20 cellular contexts compared by ENCODE assay signal in the genomic region with DNA sequence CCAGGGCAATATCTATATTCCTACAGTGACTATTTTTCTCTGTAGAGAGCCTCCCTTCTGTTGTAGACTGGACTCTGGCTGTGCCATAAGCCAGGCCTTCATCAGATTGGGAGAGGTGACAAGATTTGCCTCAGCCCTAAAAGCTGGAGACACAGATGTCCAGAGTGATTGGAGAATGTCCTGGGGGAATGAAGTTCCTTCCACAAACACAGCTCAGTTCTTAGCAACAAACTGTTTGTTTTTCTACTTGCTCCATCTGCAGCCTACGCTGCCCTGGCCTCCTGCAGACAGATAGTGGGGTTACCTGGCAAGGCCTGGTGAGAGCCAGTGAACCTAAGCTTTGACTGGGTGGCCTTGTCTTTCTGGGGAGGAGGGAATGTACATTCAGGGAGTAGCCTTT. TPM values are rescaled to one million over a fixed set of nuclear protein-coding genes. Genes with fewer than 3 reads are reported as not detected.
DNase-seq lines count a peak whose midpoint lies in the region; FAIRE-seq and TF ChIP-seq lines count a peak whose summit lies in the region.
"Had no signal": no experiment of that assay in that cellular context is flagged by ENCODE, and none has a peak within 500 bp of the region (broad histone marks: within the 10 kb centered on the region; RNA-seq: fewer than 3 reads in every experiment).

No MANE protein-coding gene starts in this region.

- H3K4me3 ChIP-seq in keratinocyte (ENCODE audit: control insufficient read depth in 2 of 3, extremely low read depth in 1 of 3, insufficient read depth in 2 of 3, low read depth in 1 of 3, low read length in 3 of 3) (no peak overlapping the region), trophoblast cell (ENCODE audit: low read depth, low read length) (no peak overlapping the region)
- H3K4me3 ChIP-seq: BLaER1, GM12878, K562 had no signal

- no peak overlapping the region for H3K14ac ChIP-seq in trophoblast cell (ENCODE audit: low read length)

- peaks cover 10% of the 10 kb centered on the region for H3K36me3 Mint-ChIP-seq in activated CD4-positive, alpha-beta memory T cell treated with anti-CD3 and anti-CD28 coated beads, Interleukin-2, amount 10 ng/mL, durations not matched to agents 7 days and 5 days (ENCODE audit: low read depth)

- WGBS in trophoblast cell (ENCODE audit: extremely low coverage, insufficient coverage, insufficient read length), result no CpG with 5 or more reads among the region's 1 CpG

- H3K4me1 ChIP-seq in keratinocyte (ENCODE audit: control insufficient read depth, extremely low read depth, insufficient read depth, low read length) (peaks cover 75% of the 10 kb centered on the region), trophoblast cell (ENCODE audit: control insufficient read depth in 1 of 2, insufficient read depth in 2 of 2, low read length in 2 of 2) (peaks cover 27 to 43% of the 10 kb centered on the region in 2 experiments)

- CTCF ChIA-PET in activated CD4-positive, alpha-beta memory T cell treated with anti-CD3 and anti-CD28 coated beads, Interleukin-2, amount 10 ng/mL, durations not matched to agents 7 days and 5 days (lab: Charles Lee), result no interaction called here

- peak; percentile 81 for DNase-seq in NCI-H69 (lab: John Stamatoyannopoulos, UW)
- DNase-seq in keratinocyte (ENCODE audit: low read depth, low spot score), result no peak
- peak in 1 of 2 donors; percentile 56 for DNase-seq in trophoblast cell
- DNase-seq in NCI-H510A treated with DMSO at 0.1 percent for 48 hours (lab: John Stamatoyannopoulos, UW), result no peak
- no peak for DNase-seq in activated CD4-positive, alpha-beta memory T cell treated with anti-CD3 and anti-CD28 coated beads, Interleukin-2, amount 10 ng/mL, durations not matched to agents 7 days and 5 days
- DNase-seq in hippocampal formation (lab: John Stamatoyannopoulos, UW), result no peak
- DNase-seq: Calu3; CD4-positive, alpha-beta memory T cell; GOT3; NCI-H1105; NCI-H2081; NCI-H2171 treated with DMSO at 0.1 percent for 48 hours; NCI-H446; NCI-H748 treated with DMSO at 0.1 percent for 48 hours; SHP77 treated with DMSO at 0.1 percent for 48 hours had no signal

- no peaks in the 10 kb centered on the region for H4K20me1 ChIP-seq in keratinocyte (ENCODE audit: control insufficient read depth, extremely low read depth, insufficient read depth, low read length)
- H4K20me1 ChIP-seq: BLaER1 had no signal

- H3K9me3 ChIP-seq in keratinocyte (ENCODE audit: control insufficient read depth, low read depth, low read length) (no peaks in the 10 kb centered on the region), trophoblast cell (ENCODE audit: insufficient read depth, low read depth, low read length) (no peaks in the 10 kb centered on the region)
- H3K9me3 ChIP-seq: BLaER1 had no signal

- H3K27ac ChIP-seq in 22Rv1 (peak overlapping the region; percentile 3; the same call in 1 of the 2 replicates), keratinocyte (ENCODE audit: control insufficient read depth, insufficient read depth, low read length) (no peak overlapping the region), trophoblast cell (ENCODE audit: low read depth, low read length) (peak overlapping the region; percentile 51)
- H3K27ac ChIP-seq: BLaER1 had no signal

- H3K27ac Mint-ChIP-seq in activated CD4-positive, alpha-beta memory T cell treated with anti-CD3 and anti-CD28 coated beads, Interleukin-2, amount 10 ng/mL, durations not matched to agents 7 days and 5 days, result no peak overlapping the region

- peaks cover 29% of the 10 kb centered on the region for H3K4me1 Mint-ChIP-seq in activated CD4-positive, alpha-beta memory T cell treated with anti-CD3 and anti-CD28 coated beads, Interleukin-2, amount 10 ng/mL, durations not matched to agents 7 days and 5 days
- H3K4me1 Mint-ChIP-seq: CD4-positive, alpha-beta memory T cell had no signal

- FAIRE-seq in keratinocyte (lab: Jason Lieb, UNC), result peak; percentile 29
- FAIRE-seq: GM12878, GM19239, K562 had no signal

- H3K79me2 ChIP-seq in keratinocyte (ENCODE audit: control insufficient read depth, insufficient read depth, low read length), result no peaks in the 10 kb centered on the region
- H3K79me2 ChIP-seq in trophoblast cell (ENCODE audit: control insufficient read depth, insufficient read depth, low read length, poor library complexity), result no peaks in the 10 kb centered on the region

- no peak overlapping the region for H3K23ac ChIP-seq in trophoblast cell (ENCODE audit: low read length)

- H2AFZ ChIP-seq in keratinocyte (ENCODE audit: control insufficient read depth, low read length) (no peak overlapping the region), trophoblast cell (ENCODE audit: insufficient read depth, low read length, poor library complexity) (no peak overlapping the region)

- H3K9me1 ChIP-seq in keratinocyte (ENCODE audit: control insufficient read depth, extremely low read depth, insufficient read depth, low read length), result peaks cover 5% of the 10 kb centered on the region

- no peak overlapping the region for H4K8ac ChIP-seq in trophoblast cell (ENCODE audit: low read depth, low read length)

- no peaks in the 10 kb centered on the region for H3K27me3 Mint-ChIP-seq in activated CD4-positive, alpha-beta memory T cell treated with anti-CD3 and anti-CD28 coated beads, Interleukin-2, amount 10 ng/mL, durations not matched to agents 7 days and 5 days
- H3K27me3 Mint-ChIP-seq: CD4-positive, alpha-beta memory T cell had no signal

- H3K4me3 Mint-ChIP-seq in activated CD4-positive, alpha-beta memory T cell treated with anti-CD3 and anti-CD28 coated beads, Interleukin-2, amount 10 ng/mL, durations not matched to agents 7 days and 5 days, result no peak overlapping the region
- H3K4me3 Mint-ChIP-seq: CD4-positive, alpha-beta memory T cell had no signal

- POLR2A ChIA-PET in activated CD4-positive, alpha-beta memory T cell treated with anti-CD3 and anti-CD28 coated beads, Interleukin-2, amount 10 ng/mL, durations not matched to agents 7 days and 5 days (lab: Charles Lee), result no interaction called here

- H3K18ac ChIP-seq in trophoblast cell (ENCODE audit: low read length), result peak overlapping the region; percentile 54

- H2BK12ac ChIP-seq in trophoblast cell (ENCODE audit: low read length), result no peak overlapping the region

- H3K4me2 ChIP-seq in keratinocyte (ENCODE audit: control insufficient read depth, extremely low read depth, insufficient read depth, low read depth, low read length) (no peak overlapping the region), trophoblast cell (ENCODE audit: low read length) (no peak overlapping the region)
- H3K4me2 ChIP-seq: BLaER1 had no signal

- H3K36me3 ChIP-seq in keratinocyte (ENCODE audit: control insufficient read depth in 2 of 2, extremely low read depth in 1 of 2, insufficient read depth in 2 of 2, low read length in 2 of 2) (peaks cover 26 to 43% of the 10 kb centered on the region in 2 experiments), trophoblast cell (ENCODE audit: control insufficient read depth in 1 of 2, insufficient read depth in 2 of 2, low read length in 2 of 2) (peaks cover 22 to 48% of the 10 kb centered on the region in 2 experiments)
- H3K36me3 ChIP-seq: BLaER1 had no signal

- dilution Hi-C loops in keratinocyte (cut with MboI; ENCODE audit: extremely low pct_ligation_motif_present, low sequenced_read_pairs), result no loop called here

- H4K12ac ChIP-seq in trophoblast cell (ENCODE audit: low read depth, low read length), result no peak overlapping the region

- H4K91ac ChIP-seq in trophoblast cell (ENCODE audit: low read depth, low read length), result no peak overlapping the region

- no peak overlapping the region for H3K4ac ChIP-seq in trophoblast cell (ENCODE audit: low read depth, low read length)

- no peaks in the 10 kb centered on the region for H3K9me3 Mint-ChIP-seq in activated CD4-positive, alpha-beta memory T cell treated with anti-CD3 and anti-CD28 coated beads, Interleukin-2, amount 10 ng/mL, durations not matched to agents 7 days and 5 days
- H3K9me3 Mint-ChIP-seq: CD4-positive, alpha-beta memory T cell had no signal

- H2AK5ac ChIP-seq in trophoblast cell (ENCODE audit: low read length), result no peak overlapping the region

- H3K9ac ChIP-seq in keratinocyte (ENCODE audit: control insufficient read depth, extremely low read depth, insufficient read depth, low read length), result no peak overlapping the region
- H3K9ac ChIP-seq in trophoblast cell (ENCODE audit: low read length), result no peak overlapping the region
- H3K9ac ChIP-seq: BLaER1 had no signal

- H3K27me3 ChIP-seq in keratinocyte (ENCODE audit: control insufficient read depth, extremely low read depth, insufficient read depth, low read length) (no peaks in the 10 kb centered on the region), trophoblast cell (ENCODE audit: insufficient read depth, low read length) (no peaks in the 10 kb centered on the region)
- H3K27me3 ChIP-seq: BLaER1 had no signal

- H2BK120ac ChIP-seq in trophoblast cell (ENCODE audit: insufficient read depth, low read length, poor library complexity), result no peak overlapping the region

- peaks cover 5% of the 10 kb centered on the region for H3K79me1 ChIP-seq in trophoblast cell (ENCODE audit: low read length)

- TF ChIP-seq CTCF in 22Rv1 (IDR thresholded peaks at IDR 0.05), result no peak
- TF ChIP-seq CTCF in keratinocyte (optimal IDR thresholded peaks at IDR 0.05 in 1 of 3, IDR thresholded peaks at IDR 0.05 in 1 of 3, conservative IDR thresholded peaks at IDR 0.05 in 1 of 3; ENCODE audit: extremely low read depth in 1 of 3, insufficient read depth in 2 of 3, low read length in 3 of 3), result no peak

- peak overlapping the region; percentile 34 for H2BK5ac ChIP-seq in trophoblast cell (ENCODE audit: low read depth, low read length, poor library complexity)

RNA-seq across cellular contexts. Expression of a gene that starts 29.9 kb away (rescaled TPM):
- 10.2 to 17.3 TPM (median 15.7 TPM) in 3 replicates for polyA plus RNA-seq in keratinocyte
- 12.4 TPM for polyA plus RNA-seq in keratinocyte (2011; ENCODE audit: low read depth)
- polyA plus RNA-seq in keratinocyte (2011; cell fraction: cytosol; rRNA removed), result 9.5 and 16.8 TPM in 2 replicates
- polyA plus RNA-seq in keratinocyte (2011; cell fraction: nucleus; rRNA removed), result 21.6 and 22.5 TPM in 2 replicates
- 8.4 and 9.4 TPM in 2 replicates for polyA plus RNA-seq in keratinocyte (2012; ENCODE audit: low replicate concordance)
- polyA minus RNA-seq in keratinocyte, result 19.2 to 39.2 TPM (median 20.6 TPM) in 3 replicates
- 16.7 TPM for polyA minus RNA-seq in keratinocyte (2011; cell fraction: cytosol; rRNA and poly(A)+ RNA removed)
- polyA minus RNA-seq in keratinocyte (2011; cell fraction: nucleus; rRNA and poly(A)+ RNA removed), result 14.8 and 33.8 TPM in 2 replicates
- 57.3 and 58.9 TPM in 2 replicates for polyA plus RNA-seq in trophoblast cell (2013)
- 10 to 100 TPM; 28.9 to 29.6 TPM for total RNA-seq in activated CD4-positive, alpha-beta memory T cell treated with anti-CD3 and anti-CD28 coated beads, Interleukin-2, amount 10 ng/mL, durations not matched to agents 7 days and 5 days

RNA-seq across cellular contexts. Expression of a gene that starts 41.8 kb away (rescaled TPM):
- polyA plus RNA-seq in keratinocyte, result 70.0 to 82.3 TPM (median 80.1 TPM) in 3 replicates
- 232 TPM for polyA plus RNA-seq in keratinocyte (2011; ENCODE audit: low read depth)
- 68.6 and 92.2 TPM in 2 replicates for polyA plus RNA-seq in keratinocyte (2011; cell fraction: cytosol; rRNA removed)
- 155 and 156 TPM in 2 replicates for polyA plus RNA-seq in keratinocyte (2011; cell fraction: nucleus; rRNA removed)
- polyA plus RNA-seq in keratinocyte (2012; ENCODE audit: low replicate concordance), result 65.9 and 73.6 TPM in 2 replicates
- polyA minus RNA-seq in keratinocyte, result 52.3 to 67.8 TPM (median 57.4 TPM) in 3 replicates
- 54.3 TPM for polyA minus RNA-seq in keratinocyte (2011; cell fraction: cytosol; rRNA and poly(A)+ RNA removed)
- 52.9 and 96.0 TPM in 2 replicates for polyA minus RNA-seq in keratinocyte (2011; cell fraction: nucleus; rRNA and poly(A)+ RNA removed)
- 45.0 and 47.3 TPM in 2 replicates for polyA plus RNA-seq in trophoblast cell (2013)
- total RNA-seq in activated CD4-positive, alpha-beta memory T cell treated with anti-CD3 and anti-CD28 coated beads, Interleukin-2, amount 10 ng/mL, durations not matched to agents 7 days and 5 days, result 1 to 10 TPM; 4.5 to 4.9 TPM
